In genomic region chr20:46551508-46552280, GRCh38 we compare ENCODE assay signal across 1 cellular context.
TF ChIP-seq lines count a peak whose summit lies in the region.

No MANE protein-coding gene starts in this region.

TF ChIP-seq in GM12878, 131 proteins besides CTCF, POLR2A, EP300 and RAD21:
- TF ChIP-seq NR2C2 (IDR thresholded peaks at IDR 0.05; ENCODE audit: borderline replicate concordance, control insufficient read depth, insufficient read length, low read depth) (no peak), ZNF384 (IDR thresholded peaks at IDR 0.05; ENCODE audit: borderline replicate concordance, low read depth, low read length) (no peak), SPI1 (IDR thresholded peaks at IDR 0.05; ENCODE audit: borderline replicate concordance, insufficient read depth, low read depth, low read length) (peak; percentile 74; the same call in 1 of the 2 replicates), CHD2 (IDR thresholded peaks at IDR 0.05; ENCODE audit: borderline replicate concordance, low read depth, low read length) (no peak), PAX5 (IDR thresholded peaks at IDR 0.05; ENCODE audit: borderline replicate concordance, low read depth, low read length) (no peak), POU2F2 (IDR thresholded peaks at IDR 0.05; ENCODE audit: borderline replicate concordance, low read depth, low read length) (no peak), BRCA1 (IDR thresholded peaks at IDR 0.05; ENCODE audit: low read depth, low read length) (no peak), TAF1 (IDR thresholded peaks at IDR 0.05; ENCODE audit: borderline replicate concordance, low read depth, low read length) (no peak), ZNF687 (IDR thresholded peaks at IDR 0.05) (peak; percentile 49; the same call in 1 of the 2 replicates), ZNF207 (IDR thresholded peaks at IDR 0.05; ENCODE audit: borderline replicate concordance) (no peak; the same call in 1 of the 2 replicates), SMAD1 (IDR thresholded peaks at IDR 0.05; ENCODE audit: low read depth, partially characterized antibody) (no peak), CREB1 (IDR thresholded peaks at IDR 0.05; ENCODE audit: low read depth) (0 out of 2 replicates have a peak, but pooled peaks have one; percentile 30), POLR2AphosphoS5 (IDR thresholded peaks at IDR 0.05; ENCODE audit: low read length) (peak; percentile 79), CREM (IDR thresholded peaks at IDR 0.05; ENCODE audit: low read depth) (peak; percentile 61; the same call in 1 of the 2 replicates), BMI1 (IDR thresholded peaks at IDR 0.05; ENCODE audit: borderline replicate concordance) (no peak), SRF (IDR thresholded peaks at IDR 0.05; ENCODE audit: low read depth in 2 of 2, low read length in 2 of 2) (peak; percentile 80 to 97), MTA3 (IDR thresholded peaks at IDR 0.05; ENCODE audit: borderline replicate concordance, low read length) (0 out of 2 replicates have a peak, but pooled peaks have one; percentile 32), GABPA (IDR thresholded peaks at IDR 0.05; ENCODE audit: low read depth) (no peak), ATF3 (IDR thresholded peaks at IDR 0.05; ENCODE audit: borderline replicate concordance, extremely low read depth, low read depth, low read length) (no peak), IKZF1 (conservative IDR thresholded peaks at IDR 0.05) (peak; percentile 51), RUNX3 (IDR thresholded peaks at IDR 0.05; ENCODE audit: low read length) (peak; percentile 50; the same call in 1 of the 2 replicates), E2F4 (IDR thresholded peaks at IDR 0.05; ENCODE audit: low read depth, low read length) (no peak), RCOR1 (conservative IDR thresholded peaks at IDR 0.05; ENCODE audit: low read depth, low read length) (no peak), KLF5 (IDR thresholded peaks at IDR 0.05; ENCODE audit: partially characterized antibody) (no peak), SIN3A (IDR thresholded peaks at IDR 0.05; ENCODE audit: low read depth, low read length) (no peak)
- TF ChIP-seq, protein P1, sequence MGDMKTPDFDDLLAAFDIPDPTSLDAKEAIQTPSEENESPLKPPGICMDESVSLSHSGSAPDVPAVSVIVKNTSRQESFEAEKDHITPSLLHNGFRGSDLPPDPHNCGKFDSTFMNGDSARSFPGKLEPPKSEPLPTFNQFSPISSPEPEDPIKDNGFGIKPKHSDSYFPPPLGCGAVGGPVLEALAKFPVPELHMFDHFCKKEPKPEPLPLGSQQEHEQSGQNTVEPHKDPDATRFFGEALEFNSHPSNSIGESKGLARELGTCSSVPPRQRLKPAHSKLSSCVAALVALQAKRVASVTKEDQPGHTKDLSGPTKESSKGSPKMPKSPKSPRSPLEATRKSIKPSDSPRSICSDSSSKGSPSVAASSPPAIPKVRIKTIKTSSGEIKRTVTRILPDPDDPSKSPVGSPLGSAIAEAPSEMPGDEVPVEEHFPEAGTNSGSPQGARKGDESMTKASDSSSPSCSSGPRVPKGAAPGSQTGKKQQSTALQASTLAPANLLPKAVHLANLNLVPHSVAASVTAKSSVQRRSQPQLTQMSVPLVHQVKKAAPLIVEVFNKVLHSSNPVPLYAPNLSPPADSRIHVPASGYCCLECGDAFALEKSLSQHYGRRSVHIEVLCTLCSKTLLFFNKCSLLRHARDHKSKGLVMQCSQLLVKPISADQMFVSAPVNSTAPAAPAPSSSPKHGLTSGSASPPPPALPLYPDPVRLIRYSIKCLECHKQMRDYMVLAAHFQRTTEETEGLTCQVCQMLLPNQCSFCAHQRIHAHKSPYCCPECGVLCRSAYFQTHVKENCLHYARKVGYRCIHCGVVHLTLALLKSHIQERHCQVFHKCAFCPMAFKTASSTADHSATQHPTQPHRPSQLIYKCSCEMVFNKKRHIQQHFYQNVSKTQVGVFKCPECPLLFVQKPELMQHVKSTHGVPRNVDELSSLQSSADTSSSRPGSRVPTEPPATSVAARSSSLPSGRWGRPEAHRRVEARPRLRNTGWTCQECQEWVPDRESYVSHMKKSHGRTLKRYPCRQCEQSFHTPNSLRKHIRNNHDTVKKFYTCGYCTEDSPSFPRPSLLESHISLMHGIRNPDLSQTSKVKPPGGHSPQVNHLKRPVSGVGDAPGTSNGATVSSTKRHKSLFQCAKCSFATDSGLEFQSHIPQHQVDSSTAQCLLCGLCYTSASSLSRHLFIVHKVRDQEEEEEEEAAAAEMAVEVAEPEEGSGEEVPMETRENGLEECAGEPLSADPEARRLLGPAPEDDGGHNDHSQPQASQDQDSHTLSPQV (IDR thresholded peaks at IDR 0.05), result no peak
- TF ChIP-seq, protein P2, sequence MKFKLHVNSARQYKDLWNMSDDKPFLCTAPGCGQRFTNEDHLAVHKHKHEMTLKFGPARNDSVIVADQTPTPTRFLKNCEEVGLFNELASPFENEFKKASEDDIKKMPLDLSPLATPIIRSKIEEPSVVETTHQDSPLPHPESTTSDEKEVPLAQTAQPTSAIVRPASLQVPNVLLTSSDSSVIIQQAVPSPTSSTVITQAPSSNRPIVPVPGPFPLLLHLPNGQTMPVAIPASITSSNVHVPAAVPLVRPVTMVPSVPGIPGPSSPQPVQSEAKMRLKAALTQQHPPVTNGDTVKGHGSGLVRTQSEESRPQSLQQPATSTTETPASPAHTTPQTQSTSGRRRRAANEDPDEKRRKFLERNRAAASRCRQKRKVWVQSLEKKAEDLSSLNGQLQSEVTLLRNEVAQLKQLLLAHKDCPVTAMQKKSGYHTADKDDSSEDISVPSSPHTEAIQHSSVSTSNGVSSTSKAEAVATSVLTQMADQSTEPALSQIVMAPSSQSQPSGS (IDR thresholded peaks at IDR 0.05; ENCODE audit: low read length), result no peak
- TF ChIP-seq, protein P3, sequence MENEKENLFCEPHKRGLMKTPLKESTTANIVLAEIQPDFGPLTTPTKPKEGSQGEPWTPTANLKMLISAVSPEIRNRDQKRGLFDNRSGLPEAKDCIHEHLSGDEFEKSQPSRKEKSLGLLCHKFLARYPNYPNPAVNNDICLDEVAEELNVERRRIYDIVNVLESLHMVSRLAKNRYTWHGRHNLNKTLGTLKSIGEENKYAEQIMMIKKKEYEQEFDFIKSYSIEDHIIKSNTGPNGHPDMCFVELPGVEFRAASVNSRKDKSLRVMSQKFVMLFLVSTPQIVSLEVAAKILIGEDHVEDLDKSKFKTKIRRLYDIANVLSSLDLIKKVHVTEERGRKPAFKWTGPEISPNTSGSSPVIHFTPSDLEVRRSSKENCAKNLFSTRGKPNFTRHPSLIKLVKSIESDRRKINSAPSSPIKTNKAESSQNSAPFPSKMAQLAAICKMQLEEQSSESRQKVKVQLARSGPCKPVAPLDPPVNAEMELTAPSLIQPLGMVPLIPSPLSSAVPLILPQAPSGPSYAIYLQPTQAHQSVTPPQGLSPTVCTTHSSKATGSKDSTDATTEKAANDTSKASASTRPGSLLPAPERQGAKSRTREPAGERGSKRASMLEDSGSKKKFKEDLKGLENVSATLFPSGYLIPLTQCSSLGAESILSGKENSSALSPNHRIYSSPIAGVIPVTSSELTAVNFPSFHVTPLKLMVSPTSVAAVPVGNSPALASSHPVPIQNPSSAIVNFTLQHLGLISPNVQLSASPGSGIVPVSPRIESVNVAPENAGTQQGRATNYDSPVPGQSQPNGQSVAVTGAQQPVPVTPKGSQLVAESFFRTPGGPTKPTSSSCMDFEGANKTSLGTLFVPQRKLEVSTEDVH (IDR thresholded peaks at IDR 0.05; ENCODE audit: low read depth, partially characterized antibody), result no peak
